In the genomic region with DNA sequence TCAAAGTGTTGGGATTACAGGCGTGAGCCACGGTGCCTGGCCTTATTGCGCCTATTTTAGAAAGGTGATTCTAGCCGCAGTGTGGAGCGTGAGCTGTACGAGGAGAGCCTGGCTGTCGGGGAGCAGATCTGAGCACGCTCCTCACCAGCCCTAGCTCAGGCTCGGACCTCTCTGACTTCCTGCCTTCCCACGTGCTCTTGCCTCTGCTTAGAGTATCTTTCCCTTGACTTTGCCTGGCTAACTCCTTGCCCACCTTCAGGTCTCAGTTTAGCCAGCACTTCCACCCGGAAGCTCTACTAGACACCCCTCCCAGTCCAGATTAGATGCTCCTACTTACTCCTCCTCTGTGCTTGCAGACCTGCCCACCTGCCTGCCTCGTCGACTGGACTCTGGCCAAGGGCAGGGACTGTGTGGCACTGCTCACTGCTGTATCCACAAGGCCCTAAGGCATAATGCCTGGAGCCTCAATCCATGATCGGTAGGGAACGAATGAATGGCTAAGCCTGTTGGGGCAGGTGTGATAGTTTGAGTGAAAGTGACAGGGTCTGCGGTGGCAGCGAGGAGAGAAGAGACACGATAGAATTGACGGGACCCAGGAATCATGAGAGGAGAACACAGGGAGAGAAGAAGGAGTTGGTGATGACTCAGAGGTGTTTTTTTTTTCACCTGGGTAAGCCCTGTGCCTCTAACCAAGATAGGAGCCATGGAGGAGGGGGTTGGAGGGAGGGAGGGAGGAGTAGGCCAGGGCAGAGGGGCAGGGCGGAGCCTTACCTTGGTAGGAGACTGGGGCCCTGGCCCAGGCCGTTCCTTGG, we compare ENCODE assay signal across 10 cellular contexts. TPM values are rescaled to one million over a fixed set of nuclear protein-coding genes. Genes with fewer than 3 reads are reported as not detected.
DNase-seq lines count a peak whose midpoint lies in the region; ATAC-seq and TF ChIP-seq lines count a peak whose summit lies in the region.
"Had no signal": no experiment of that assay in that cellular context is flagged by ENCODE, and none has a peak within 500 bp of the region (broad histone marks: within the 10 kb centered on the region; RNA-seq: fewer than 3 reads in every experiment).

No MANE protein-coding gene starts in this region.

- no peak for TF ChIP-seq CTCF in thyroid gland (IDR thresholded peaks at IDR 0.05)

- H3K27ac Mint-ChIP-seq in activated CD4-positive, alpha-beta T cell treated with anti-CD3 and anti-CD28 coated beads, Interleukin-2, amount 10 ng/mL, durations not matched to agents 24 days and 14 days = peak overlapping the region; percentile 2
- H3K27ac Mint-ChIP-seq in activated naive CD8-positive, alpha-beta T cell treated with anti-CD3 and anti-CD28 coated beads, Interleukin-2, amount 10 ng/mL, durations not matched to agents 7 days and 5 days = peak overlapping the region; percentile 4

- peaks cover 13 to 80% of the 10 kb centered on the region in 2 donors for H3K4me1 ChIP-seq in thyroid gland
- H3K4me1 ChIP-seq in HAP-1 = no peaks in the 10 kb centered on the region

- H3K27me3 ChIP-seq in thyroid gland = no peaks in the 10 kb centered on the region
- no peaks in the 10 kb centered on the region for H3K27me3 ChIP-seq in HAP-1 (ENCODE audit: low read depth)

- POLR2A ChIA-PET in activated naive CD8-positive, alpha-beta T cell treated with anti-CD3 and anti-CD28 coated beads, Interleukin-2, amount 10 ng/mL, durations not matched to agents 7 days and 5 days (lab: Charles Lee) = no interaction called here

- H3K27ac ChIP-seq in thyroid gland = peak overlapping the region; percentile 3 to 50 (median 28)

- no peak for TF ChIP-seq POLR2A in thyroid gland (IDR thresholded peaks at IDR 0.05)

- H3K4me1 Mint-ChIP-seq in activated CD4-positive, alpha-beta T cell treated with anti-CD3 and anti-CD28 coated beads, Interleukin-2, amount 10 ng/mL, durations not matched to agents 24 days and 14 days = peaks cover 41% of the 10 kb centered on the region
- peaks cover 41% of the 10 kb centered on the region for H3K4me1 Mint-ChIP-seq in activated naive CD8-positive, alpha-beta T cell treated with anti-CD3 and anti-CD28 coated beads, Interleukin-2, amount 10 ng/mL, durations not matched to agents 7 days and 5 days

- H3K9me3 Mint-ChIP-seq in activated CD4-positive, alpha-beta T cell treated with anti-CD3 and anti-CD28 coated beads, Interleukin-2, amount 10 ng/mL, durations not matched to agents 24 days and 14 days = no peaks in the 10 kb centered on the region
- no peaks in the 10 kb centered on the region for H3K9me3 Mint-ChIP-seq in activated naive CD8-positive, alpha-beta T cell treated with anti-CD3 and anti-CD28 coated beads, Interleukin-2, amount 10 ng/mL, durations not matched to agents 7 days and 5 days
- H3K9me3 Mint-ChIP-seq: naive B cell had no signal

- 71 to 72% methylated on average over 21 of the region's 21 CpGs for WGBS in thyroid gland, 2 donors

- H3K27me3 Mint-ChIP-seq in activated CD4-positive, alpha-beta T cell treated with anti-CD3 and anti-CD28 coated beads, Interleukin-2, amount 10 ng/mL, durations not matched to agents 24 days and 14 days = no peaks in the 10 kb centered on the region
- H3K27me3 Mint-ChIP-seq in activated naive CD8-positive, alpha-beta T cell treated with anti-CD3 and anti-CD28 coated beads, Interleukin-2, amount 10 ng/mL, durations not matched to agents 7 days and 5 days = no peaks in the 10 kb centered on the region

- H3K4me3 ChIP-seq in thyroid gland (replicated peaks in 1 of 3) = no peak overlapping the region
- H3K4me3 ChIP-seq in HAP-1 = no peak overlapping the region

- intact Hi-C loops in activated CD4-positive, alpha-beta T cell treated with anti-CD3 and anti-CD28 coated beads, Interleukin-2, amount 10 ng/mL, durations not matched to agents 24 days and 14 days (cut with micrococcal nuclease) = no loop called here
- intact Hi-C loops in thyroid gland (cut with DNase I) = no loop called here

- no peaks in the 10 kb centered on the region for H3K36me3 Mint-ChIP-seq in activated CD4-positive, alpha-beta T cell treated with anti-CD3 and anti-CD28 coated beads, Interleukin-2, amount 10 ng/mL, durations not matched to agents 24 days and 14 days (ENCODE audit: low read depth)
- no peaks in the 10 kb centered on the region for H3K36me3 Mint-ChIP-seq in activated naive CD8-positive, alpha-beta T cell treated with anti-CD3 and anti-CD28 coated beads, Interleukin-2, amount 10 ng/mL, durations not matched to agents 7 days and 5 days
- H3K36me3 Mint-ChIP-seq: naive B cell had no signal

- no peak for DNase-seq in activated CD4-positive, alpha-beta T cell treated with anti-CD3 and anti-CD28 coated beads, Interleukin-2, amount 10 ng/mL, durations not matched to agents 24 days and 14 days
- no peak for DNase-seq in activated CD4-positive, alpha-beta T cell treated with anti-CD3 and anti-CD28 coated beads for 4 hours
- no peak for DNase-seq in activated naive CD8-positive, alpha-beta T cell treated with anti-CD3 and anti-CD28 coated beads, Interleukin-2, amount 10 ng/mL, durations not matched to agents 7 days and 5 days
- peak; percentile 34 for DNase-seq in kidney tubule cell (ENCODE audit: low spot score)
- peak; percentile 68 to 69 for DNase-seq in thyroid gland
- no peak for DNase-seq in HAP-1 (ENCODE audit: low spot score in 2 of 2)
- DNase-seq: naive B cell; stimulated activated CD4-positive, alpha-beta T cell treated with anti-CD3 and anti-CD28 coated beads, Interleukin-4, amount 100 ng/mL, for 4 hours had no signal

- in situ Hi-C loops in HAP-1 (cut with MboI; ENCODE audit: low sequenced_read_pairs) = no loop called here

- no peaks in the 10 kb centered on the region for H3K9me3 ChIP-seq in thyroid gland
- no peaks in the 10 kb centered on the region for H3K9me3 ChIP-seq in HAP-1

- ATAC-seq in activated naive CD8-positive, alpha-beta T cell treated with anti-CD3 and anti-CD28 coated beads, Interleukin-2, amount 10 ng/mL, durations not matched to agents 7 days and 5 days (ENCODE audit: low read depth) = no peak
- no peak for ATAC-seq in HG03196 (IDR thresholded peaks at IDR 0.05; ENCODE audit: unreplicated experiment)
- no peak for ATAC-seq in GM21515 (IDR thresholded peaks at IDR 0.05; ENCODE audit: unreplicated experiment)

- no peak overlapping the region for H3K4me3 Mint-ChIP-seq in activated CD4-positive, alpha-beta T cell treated with anti-CD3 and anti-CD28 coated beads, Interleukin-2, amount 10 ng/mL, durations not matched to agents 24 days and 14 days
- no peak overlapping the region for H3K4me3 Mint-ChIP-seq in activated naive CD8-positive, alpha-beta T cell treated with anti-CD3 and anti-CD28 coated beads, Interleukin-2, amount 10 ng/mL, durations not matched to agents 7 days and 5 days
- H3K4me3 Mint-ChIP-seq: naive B cell had no signal

- H3K36me3 ChIP-seq in thyroid gland = no peaks in the 10 kb centered on the region
- H3K36me3 ChIP-seq in HAP-1 (replicated peaks) = no peaks in the 10 kb centered on the region

RNA-seq across cellular contexts. Expression of a gene that starts 28.1 kb away (rescaled TPM):
- total RNA-seq in activated CD4-positive, alpha-beta T cell treated with anti-CD3 and anti-CD28 coated beads, Interleukin-2, amount 10 ng/mL, durations not matched to agents 24 days and 14 days = 109 TPM in 2 replicates
- total RNA-seq in activated naive CD8-positive, alpha-beta T cell treated with anti-CD3 and anti-CD28 coated beads, Interleukin-2, amount 10 ng/mL, durations not matched to agents 7 days and 5 days = 100 to 1,000 TPM; 139 to 148 TPM
- total RNA-seq in thyroid gland = 10 to 100 TPM; 38.3 to 47.7 (median 46.7) TPM

Comparison
In these comparisons a context has a peak if more than half of its experiments do, and no peak if none do; other contexts are left out.
1. DNase-seq: peak in kidney tubule cell (single experiment) and thyroid gland (2 of 2); none in activated CD4-positive, alpha-beta T cell treated with anti-CD3 and anti-CD28 coated beads, Interleukin-2, amount 10 ng/mL, durations not matched to agents 24 days and 14 days (single experiment), activated CD4-positive, alpha-beta T cell treated with anti-CD3 and anti-CD28 coated beads for 4 hours (0 of 2), activated naive CD8-positive, alpha-beta T cell treated with anti-CD3 and anti-CD28 coated beads, Interleukin-2, amount 10 ng/mL, durations not matched to agents 7 days and 5 days (single experiment) and HAP-1 (0 of 2).